Comparison of ENCODE assay signal across 16 cellular contexts in the genomic region with DNA sequence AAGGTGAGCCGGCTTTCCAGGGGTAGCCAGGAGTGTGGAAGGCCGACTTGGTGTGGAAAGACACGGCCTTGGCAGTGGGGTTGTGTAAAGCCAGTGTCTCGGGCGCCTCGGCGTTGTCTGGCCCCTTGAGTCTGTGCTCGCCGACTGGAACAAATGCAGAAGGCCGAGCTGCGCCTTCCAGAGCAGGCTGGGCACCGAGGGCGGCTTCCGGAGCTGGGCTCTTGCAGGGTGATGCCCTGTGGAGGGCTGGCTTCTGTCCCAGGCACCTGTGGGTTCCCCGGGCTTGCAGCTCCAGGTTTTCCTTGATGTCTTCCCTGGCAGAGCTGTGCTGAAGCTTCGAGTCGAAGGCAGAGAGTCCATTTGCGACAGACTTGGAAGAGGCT. TPM values are rescaled to one million over a fixed set of nuclear protein-coding genes. Genes with fewer than 3 reads are reported as not detected.
"Had no signal": no experiment of that assay in that cellular context is flagged by ENCODE, and none has a peak within 500 bp of the region (broad histone marks: within the 10 kb centered on the region; RNA-seq: fewer than 3 reads in every experiment).

No MANE protein-coding gene starts in this region.

- H3K4me3 Mint-ChIP-seq: activated CD4-positive, alpha-beta T cell treated with anti-CD3 and anti-CD28 coated beads for 36 hours; activated CD8-positive, alpha-beta T cell treated with anti-CD3 and anti-CD28 coated beads, Interleukin-2, amount 10 ng/mL, durations not matched to agents 7 days and 5 days; activated T-helper 1 cell treated with anti-CD3 and anti-CD28 coated beads, Interleukin-12 subunit alpha, Interleukin-12 subunit beta, Interleukin-2, Interleukin-4 antibody, amounts not matched to agents 30 ng/mL and 10 ng/mL and 1 ng/mL, durations not matched to agents 14 hours and 24 hours and 36 hours; dendritic cell treated with granulocyte-macrophage colony-stimulating factor and Interleukin-4, amounts not matched to agents 40 ng/mL and 50 ng/mL, for 4 days; neural crest cell had no signal

- H3K27ac ChIP-seq: ovary, tibial artery, VCaP had no signal

- H3K9me3 ChIP-seq: ovary, tibial artery had no signal

- DNase-seq: activated CD4-positive, alpha-beta T cell treated with anti-CD3 and anti-CD28 coated beads for 36 hours; activated CD8-positive, alpha-beta memory T cell treated with anti-CD3 and anti-CD28 coated beads, Interleukin-2, amount 50 U/mL, for 48 hours; activated CD8-positive, alpha-beta T cell treated with anti-CD3 and anti-CD28 coated beads, Interleukin-2, amount 10 ng/mL, durations not matched to agents 7 days and 5 days; activated naive CD4-positive, alpha-beta T cell treated with Interleukin-2 at 50 U/mL for 16 hours; erythroblast; mesenchymal stem cell; T-helper 1 cell had no signal

- H3K9me3 Mint-ChIP-seq: activated T-helper 1 cell treated with anti-CD3 and anti-CD28 coated beads, Interleukin-12 subunit alpha, Interleukin-12 subunit beta, Interleukin-2, Interleukin-4 antibody, amounts not matched to agents 30 ng/mL and 10 ng/mL and 1 ng/mL, durations not matched to agents 14 hours and 24 hours and 36 hours; dendritic cell treated with granulocyte-macrophage colony-stimulating factor and Interleukin-4, amounts not matched to agents 40 ng/mL and 50 ng/mL, for 4 days had no signal

- ATAC-seq: activated CD4-positive, alpha-beta T cell treated with anti-CD3 and anti-CD28 coated beads for 36 hours; activated CD8-positive, alpha-beta T cell treated with anti-CD3 and anti-CD28 coated beads, Interleukin-2, amount 10 ng/mL, durations not matched to agents 7 days and 5 days; left lobe of liver had no signal

- H3K27me3 ChIP-seq: ovary, tibial artery had no signal

- H3K36me3 ChIP-seq: ovary had no signal

- H3K27me3 Mint-ChIP-seq: activated CD4-positive, alpha-beta T cell treated with anti-CD3 and anti-CD28 coated beads for 36 hours; dendritic cell treated with granulocyte-macrophage colony-stimulating factor and Interleukin-4, amounts not matched to agents 40 ng/mL and 50 ng/mL, for 4 days had no signal

- H3K4me3 ChIP-seq: ovary, tibial artery had no signal

- H3K4me1 Mint-ChIP-seq: activated CD4-positive, alpha-beta T cell treated with anti-CD3 and anti-CD28 coated beads for 36 hours had no signal

- H3K4me1 ChIP-seq: tibial artery had no signal

- H3K27ac Mint-ChIP-seq: activated CD4-positive, alpha-beta T cell treated with anti-CD3 and anti-CD28 coated beads for 36 hours; activated CD8-positive, alpha-beta T cell treated with anti-CD3 and anti-CD28 coated beads, Interleukin-2, amount 10 ng/mL, durations not matched to agents 7 days and 5 days; activated T-helper 1 cell treated with anti-CD3 and anti-CD28 coated beads, Interleukin-12 subunit alpha, Interleukin-12 subunit beta, Interleukin-2, Interleukin-4 antibody, amounts not matched to agents 30 ng/mL and 10 ng/mL and 1 ng/mL, durations not matched to agents 14 hours and 24 hours and 36 hours; dendritic cell treated with granulocyte-macrophage colony-stimulating factor and Interleukin-4, amounts not matched to agents 40 ng/mL and 50 ng/mL, for 4 days had no signal

RNA-seq across cellular contexts. Expression of a gene that starts 8.0 kb away (rescaled TPM):
- total RNA-seq: activated CD4-positive, alpha-beta T cell treated with anti-CD3 and anti-CD28 coated beads for 36 hours; activated CD8-positive, alpha-beta T cell treated with anti-CD3 and anti-CD28 coated beads, Interleukin-2, amount 10 ng/mL, durations not matched to agents 7 days and 5 days; activated T-helper 1 cell treated with anti-CD3 and anti-CD28 coated beads, Interleukin-12 subunit alpha, Interleukin-12 subunit beta, Interleukin-2, Interleukin-4 antibody, amounts not matched to agents 30 ng/mL and 10 ng/mL and 1 ng/mL, durations not matched to agents 14 hours and 24 hours and 36 hours; neural crest cell; ovary; renal cortical epithelial cell; skeletal muscle tissue had no signal
